8 cellular contexts compared by ENCODE assay signal in genomic region chr11:57763568-57763967, GRCh38. TPM values are rescaled to one million over a fixed set of nuclear protein-coding genes. Genes with fewer than 3 reads are reported as not detected.
DNase-seq lines count a peak whose midpoint lies in the region; ATAC-seq and TF ChIP-seq lines count a peak whose summit lies in the region.

No MANE protein-coding gene starts in this region.

- TF ChIP-seq RAD21 in neural cell (conservative IDR thresholded peaks at IDR 0.05) = peak; percentile 25

- intact Hi-C loops in PC-3 (cut with micrococcal nuclease) (loop anchor here (5.0 kb wide), 2 partner anchors 629 to 749 kb away; no protein-coding TSS in a partner anchor), esophagus muscularis mucosa (cut with DNase I) (loop anchor here (2.0 kb wide), 1 partner anchor 35 kb away; no protein-coding TSS in a partner anchor)
- intact Hi-C loops in activated T-helper 1 cell treated with anti-CD3 and anti-CD28 coated beads, Interleukin-12 subunit alpha, Interleukin-12 subunit beta, Interleukin-2, Interleukin-4 antibody, amounts not matched to agents 30 ng/mL and 10 ng/mL and 1 ng/mL, durations not matched to agents 14 hours and 24 hours and 36 hours (cut with micrococcal nuclease) = no loop called here

- peaks cover 4% of the 10 kb centered on the region for H3K27me3 Mint-ChIP-seq in activated T-helper 1 cell treated with anti-CD3 and anti-CD28 coated beads, Interleukin-12 subunit alpha, Interleukin-12 subunit beta, Interleukin-2, Interleukin-4 antibody, amounts not matched to agents 30 ng/mL and 10 ng/mL and 1 ng/mL, durations not matched to agents 14 hours and 24 hours and 36 hours (ENCODE audit: insufficient read depth)

- peaks cover 8% of the 10 kb centered on the region for H3K36me3 Mint-ChIP-seq in activated T-helper 1 cell treated with anti-CD3 and anti-CD28 coated beads, Interleukin-12 subunit alpha, Interleukin-12 subunit beta, Interleukin-2, Interleukin-4 antibody, amounts not matched to agents 30 ng/mL and 10 ng/mL and 1 ng/mL, durations not matched to agents 14 hours and 24 hours and 36 hours (ENCODE audit: low read depth)

- POLR2A ChIA-PET in PC-3 (lab: Charles Lee; ENCODE audit: unreplicated experiment) = interaction anchor here (0.6 to 3.9 kb wide), 2 partner anchors 15 to 749 kb away, joined by 4 to 39 read pairs; no protein-coding TSS in a partner anchor

- H3K9me2 ChIP-seq in PC-3 (replicated peaks; ENCODE audit: low read length) (no peaks in the 10 kb centered on the region), neural cell (ENCODE audit: insufficient read depth, low read length) (no peaks in the 10 kb centered on the region)

- no peak for TF ChIP-seq POLR2A in esophagus muscularis mucosa (IDR thresholded peaks at IDR 0.05; ENCODE audit: low read depth)

- H4K20me1 ChIP-seq in PC-3 (ENCODE audit: low read length) (peaks cover 46% of the 10 kb centered on the region), neural cell (ENCODE audit: insufficient read depth) (peaks cover 7% of the 10 kb centered on the region)

- ATAC-seq in PC-3 (peak; percentile 66), GM21447 (IDR thresholded peaks at IDR 0.05; ENCODE audit: unreplicated experiment) (no peak), HG02763 (IDR thresholded peaks at IDR 0.05; ENCODE audit: unreplicated experiment) (no peak)

- in situ Hi-C loops in Caki2 (cut with HindIII; ENCODE audit: low pct_unique_long_range_greater_than_20kb, low sequenced_read_pairs) = no loop called here

- CTCF ChIA-PET in PC-3 (lab: Charles Lee) = interaction anchor here (2.3 kb wide), 1 partner anchor 37 kb away, joined by 12 read pairs; no protein-coding TSS in a partner anchor

- H3K9me3 Mint-ChIP-seq in activated T-helper 1 cell treated with anti-CD3 and anti-CD28 coated beads, Interleukin-12 subunit alpha, Interleukin-12 subunit beta, Interleukin-2, Interleukin-4 antibody, amounts not matched to agents 30 ng/mL and 10 ng/mL and 1 ng/mL, durations not matched to agents 14 hours and 24 hours and 36 hours = peaks cover 4% of the 10 kb centered on the region

- H3K9me3 ChIP-seq in PC-3 (ENCODE audit: low read length) (no peaks in the 10 kb centered on the region), esophagus muscularis mucosa (no peaks in the 10 kb centered on the region), neural cell (ENCODE audit: low read length) (no peaks in the 10 kb centered on the region)

- TF ChIP-seq CTCF in PC-3 (conservative IDR thresholded peaks at IDR 0.05; ENCODE audit: low read depth, low read length) (peak; percentile 54), esophagus muscularis mucosa (IDR thresholded peaks at IDR 0.05) (peak; percentile 33 to 49 (median 37)), neural cell (IDR thresholded peaks at IDR 0.05; ENCODE audit: poor library complexity, severe bottlenecking) (peak; percentile 60)

- BruUV-seq in PC-3 (replicated peaks; lab: Mats Ljungman, UMichigan) = TSS peak; percentile 92

- peaks cover 26% of the 10 kb centered on the region for H3K4me1 ChIP-seq in PC-3 (ENCODE audit: insufficient read depth, low read length)
- peaks cover 31 to 51% (median 48%) of the 10 kb centered on the region in 4 donors for H3K4me1 ChIP-seq in esophagus muscularis mucosa

- no peak for TF ChIP-seq EP300 in esophagus muscularis mucosa (IDR thresholded peaks at IDR 0.05)
- no peak for TF ChIP-seq EP300 in neural cell (conservative IDR thresholded peaks at IDR 0.05; ENCODE audit: poor library complexity, severe bottlenecking)

- H3F3A ChIP-seq in PC-3 (ENCODE audit: low read length, unreplicated experiment) (no peaks in the 10 kb centered on the region), neural cell (ENCODE audit: insufficient read depth, low read length, poor library complexity, severe bottlenecking) (peaks cover 6% of the 10 kb centered on the region)

- H3K27ac ChIP-seq in PC-3 (ENCODE audit: low read length) (no peak overlapping the region), esophagus muscularis mucosa (replicated peaks in 1 of 4) (peak overlapping the region; percentile 88 to 92 (median 92)), neural cell (ENCODE audit: low read length) (peak overlapping the region; percentile 93)

- H3K4me3 ChIP-seq in PC-3 (ENCODE audit: low read length) (peak overlapping the region; percentile 79), esophagus muscularis mucosa (peak overlapping the region; percentile 50 to 74 (median 72)), neural cell (ENCODE audit: low read length) (peak overlapping the region; percentile 68)

- no peaks in the 10 kb centered on the region for H3K27me3 ChIP-seq in PC-3 (ENCODE audit: low read length)
- H3K27me3 ChIP-seq in esophagus muscularis mucosa = no peaks in the 10 kb centered on the region
- no peaks in the 10 kb centered on the region for H3K27me3 ChIP-seq in neural cell (ENCODE audit: insufficient read depth, low read depth, low read length)

- DNase-seq in Caki2 (ENCODE audit: low read depth) (peak; percentile 45), PC-3 (peak; percentile 66), esophagus muscularis mucosa (ENCODE audit: extremely low spot score) (no peak), NCI-H1436 treated with DMSO at 0.1 percent for 48 hours (lab: John Stamatoyannopoulos, UW) (no peak)
- DNase-seq in activated T-helper 1 cell treated with anti-CD3 and anti-CD28 coated beads, Interleukin-12 subunit alpha, Interleukin-12 subunit beta, Interleukin-2, Interleukin-4 antibody, amounts not matched to agents 30 ng/mL and 10 ng/mL and 1 ng/mL, durations not matched to agents 14 hours and 24 hours and 36 hours (ENCODE audit: low spot score) = no peak

- H3K36me3 ChIP-seq in PC-3 (ENCODE audit: low read depth, low read length) = no peaks in the 10 kb centered on the region; the same call in 1 of the 2 replicates
- no peaks in the 10 kb centered on the region for H3K36me3 ChIP-seq in esophagus muscularis mucosa
- no peaks in the 10 kb centered on the region for H3K36me3 ChIP-seq in neural cell (ENCODE audit: insufficient read depth, low read length)

- H2AFZ ChIP-seq in PC-3 (ENCODE audit: low read length) = no peak overlapping the region
- H2AFZ ChIP-seq in neural cell (ENCODE audit: low read depth, low read length) = peak overlapping the region; percentile 51

- H3K4me2 ChIP-seq in PC-3 (ENCODE audit: low read length) = peak overlapping the region; percentile 84
- peak overlapping the region; percentile 92 for H3K4me2 ChIP-seq in neural cell (ENCODE audit: low read length)

- H3K9ac ChIP-seq in PC-3 (ENCODE audit: low read length) = peak overlapping the region; percentile 91
- H3K9ac ChIP-seq in neural cell (ENCODE audit: low read length) = peak overlapping the region; percentile 87

- no peak overlapping the region for H3K4me3 Mint-ChIP-seq in activated T-helper 1 cell treated with anti-CD3 and anti-CD28 coated beads, Interleukin-12 subunit alpha, Interleukin-12 subunit beta, Interleukin-2, Interleukin-4 antibody, amounts not matched to agents 30 ng/mL and 10 ng/mL and 1 ng/mL, durations not matched to agents 14 hours and 24 hours and 36 hours

- no peak overlapping the region for H3K27ac Mint-ChIP-seq in activated T-helper 1 cell treated with anti-CD3 and anti-CD28 coated beads, Interleukin-12 subunit alpha, Interleukin-12 subunit beta, Interleukin-2, Interleukin-4 antibody, amounts not matched to agents 30 ng/mL and 10 ng/mL and 1 ng/mL, durations not matched to agents 14 hours and 24 hours and 36 hours

- WGBS in esophagus muscularis mucosa = 10% methylated on average over 1 of the region's 1 CpG

- H3K4me1 Mint-ChIP-seq in activated T-helper 1 cell treated with anti-CD3 and anti-CD28 coated beads, Interleukin-12 subunit alpha, Interleukin-12 subunit beta, Interleukin-2, Interleukin-4 antibody, amounts not matched to agents 30 ng/mL and 10 ng/mL and 1 ng/mL, durations not matched to agents 14 hours and 24 hours and 36 hours (ENCODE audit: low read depth) = peaks cover 31% of the 10 kb centered on the region

- peaks cover 70% of the 10 kb centered on the region for H3K79me2 ChIP-seq in PC-3 (ENCODE audit: low read length)
- H3K79me2 ChIP-seq in neural cell (replicated peaks; ENCODE audit: insufficient read depth, low read length) = peaks cover 67% of the 10 kb centered on the region

RNA-seq across cellular contexts. Expression of gene CTNND1, which starts 2.0 kb away (rescaled TPM):
- total RNA-seq in Caki2 (2014; rRNA removed; shearing (Covaris generic); ENCODE audit: low replicate concordance) = 22.3 and 44.3 TPM in 2 replicates
- total RNA-seq in PC-3 (2014; rRNA removed) = 117 and 121 TPM in 2 replicates
- total RNA-seq in esophagus muscularis mucosa = 100 to 1,000 TPM in 1 of 4 donors, 10 to 100 TPM in 3; 78.1 to 101 (median 89.5) TPM
- 70.3 and 90.3 TPM in 2 replicates for polyA plus RNA-seq in neural cell
- polyA minus RNA-seq in neural cell = 174 and 182 TPM in 2 replicates
- total RNA-seq in activated T-helper 1 cell treated with anti-CD3 and anti-CD28 coated beads, Interleukin-12 subunit alpha, Interleukin-12 subunit beta, Interleukin-2, Interleukin-4 antibody, amounts not matched to agents 30 ng/mL and 10 ng/mL and 1 ng/mL, durations not matched to agents 14 hours and 24 hours and 36 hours = 6.4 and 9.9 TPM in 2 replicates

RNA-seq across cellular contexts. Expression of gene BTBD18, which starts 11.9 kb away (rescaled TPM):
- not detected in 2 replicates for total RNA-seq in Caki2 (2014; rRNA removed; shearing (Covaris generic); ENCODE audit: low replicate concordance)
- total RNA-seq in PC-3 (2014; rRNA removed) = not detected in 2 replicates
- total RNA-seq in esophagus muscularis mucosa = not detected
- polyA plus RNA-seq in neural cell = not detected in 2 replicates
- not detected in 2 replicates for polyA minus RNA-seq in neural cell
- 0.07 TPM in 1 of 2 replicates, not detected in the other for total RNA-seq in activated T-helper 1 cell treated with anti-CD3 and anti-CD28 coated beads, Interleukin-12 subunit alpha, Interleukin-12 subunit beta, Interleukin-2, Interleukin-4 antibody, amounts not matched to agents 30 ng/mL and 10 ng/mL and 1 ng/mL, durations not matched to agents 14 hours and 24 hours and 36 hours

RNA-seq across cellular contexts. Expression of gene SELENOH, which starts 22.3 kb away (rescaled TPM):
- total RNA-seq in Caki2 (2014; rRNA removed; shearing (Covaris generic); ENCODE audit: low replicate concordance) = 263 and 290 TPM in 2 replicates
- total RNA-seq in PC-3 (2014; rRNA removed) = 306 and 353 TPM in 2 replicates
- 100 to 1,000 TPM in 1 of 4 donors, 10 to 100 TPM in 3; 71.4 to 109 (median 82.6) TPM for total RNA-seq in esophagus muscularis mucosa
- polyA plus RNA-seq in neural cell = 509 and 546 TPM in 2 replicates
- 92.3 and 108 TPM in 2 replicates for polyA minus RNA-seq in neural cell
- total RNA-seq in activated T-helper 1 cell treated with anti-CD3 and anti-CD28 coated beads, Interleukin-12 subunit alpha, Interleukin-12 subunit beta, Interleukin-2, Interleukin-4 antibody, amounts not matched to agents 30 ng/mL and 10 ng/mL and 1 ng/mL, durations not matched to agents 14 hours and 24 hours and 36 hours = 211 and 232 TPM in 2 replicates

RNA-seq across cellular contexts. Expression of gene TMX2, which starts 51.2 kb away (rescaled TPM):
- total RNA-seq in Caki2 (2014; rRNA removed; shearing (Covaris generic); ENCODE audit: low replicate concordance) = 82.1 and 92.7 TPM in 2 replicates
- total RNA-seq in PC-3 (2014; rRNA removed) = 228 and 241 TPM in 2 replicates
- total RNA-seq in esophagus muscularis mucosa = 10 to 100 TPM; 31.1 to 52.8 (median 46.1) TPM
- polyA plus RNA-seq in neural cell = 119 and 130 TPM in 2 replicates
- 58.9 and 65.3 TPM in 2 replicates for polyA minus RNA-seq in neural cell
- total RNA-seq in activated T-helper 1 cell treated with anti-CD3 and anti-CD28 coated beads, Interleukin-12 subunit alpha, Interleukin-12 subunit beta, Interleukin-2, Interleukin-4 antibody, amounts not matched to agents 30 ng/mL and 10 ng/mL and 1 ng/mL, durations not matched to agents 14 hours and 24 hours and 36 hours = 95.9 and 96.8 TPM in 2 replicates

RNA-seq across cellular contexts. Expression of gene MED19, which starts 51.6 kb away (rescaled TPM):
- total RNA-seq in Caki2 (2014; rRNA removed; shearing (Covaris generic); ENCODE audit: low replicate concordance) = 14.9 and 32.0 TPM in 2 replicates
- total RNA-seq in PC-3 (2014; rRNA removed) = 41.8 and 42.3 TPM in 2 replicates
- 10 to 100 TPM in 3 of 4 donors, 1 to 10 TPM in 1; 5.8 to 26.1 (median 11.8) TPM for total RNA-seq in esophagus muscularis mucosa
- polyA plus RNA-seq in neural cell = 46.4 and 62.4 TPM in 2 replicates
- 37.0 and 39.8 TPM in 2 replicates for polyA minus RNA-seq in neural cell
- 14.9 TPM in 2 replicates for total RNA-seq in activated T-helper 1 cell treated with anti-CD3 and anti-CD28 coated beads, Interleukin-12 subunit alpha, Interleukin-12 subunit beta, Interleukin-2, Interleukin-4 antibody, amounts not matched to agents 30 ng/mL and 10 ng/mL and 1 ng/mL, durations not matched to agents 14 hours and 24 hours and 36 hours

Comparison
In these comparisons a context has a peak if more than half of its experiments do, and no peak if none do; other contexts are left out.
1. DNase-seq: peak in Caki2 (single experiment) and PC-3 (single experiment); none in esophagus muscularis mucosa (single experiment), activated T-helper 1 cell treated with anti-CD3 and anti-CD28 coated beads, Interleukin-12 subunit alpha, Interleukin-12 subunit beta, Interleukin-2, Interleukin-4 antibody, amounts not matched to agents 30 ng/mL and 10 ng/mL and 1 ng/mL, durations not matched to agents 14 hours and 24 hours and 36 hours (single experiment) and NCI-H1436 treated with DMSO at 0.1 percent for 48 hours (single experiment).
2. Peak in every context shown above with its lines, with median percentiles within 50 percentile points of each other: H3K4me3 ChIP-seq and CTCF ChIP-seq.